In genomic region chr1:25608488-25609178, GRCh38 we compare ENCODE assay signal across 8 cellular contexts. TPM values are rescaled to one million over a fixed set of nuclear protein-coding genes. Genes with fewer than 3 reads are reported as not detected.
A peak's percentile ranks its signal among the peaks of the same experiment; 100 is the strongest.
DNase-seq lines count a peak whose midpoint lies in the region; ATAC-seq and TF ChIP-seq lines count a peak whose summit lies in the region.

No MANE protein-coding gene starts in this region.

- peak; percentile 61 for ATAC-seq in GM18870 (IDR thresholded peaks at IDR 0.05; ENCODE audit: unreplicated experiment)
- ATAC-seq in omental fat pad (ENCODE audit: low FRiP score) = peak; percentile 80
- no peak for ATAC-seq in thoracic aorta (ENCODE audit: insufficient number of reproducible peaks, low FRiP score, low read depth)

- H3K27ac ChIP-seq in SJCRH30 (no peak overlapping the region), thoracic aorta (no peak overlapping the region)

- DNase-seq in AG08395 (ENCODE audit: low spot score) (peak; percentile 86), LoVo (ENCODE audit: low spot score) (peak; percentile 85), SJCRH30 (peak; percentile 87 to 95), foreskin fibroblast (peak; percentile 49 to 85), omental fat pad (ENCODE audit: low spot score) (peak; percentile 87), thoracic aorta (ENCODE audit: low spot score) (peak; percentile 58)
- peak; percentile 76 for DNase-seq in activated effector memory CD4-positive, alpha-beta T cell treated with Interleukin-2 at 50 U/mL for 16 hours

- no peaks in the 10 kb centered on the region for H3K27me3 ChIP-seq in SJCRH30
- H3K27me3 ChIP-seq in thoracic aorta (replicated peaks; ENCODE audit: insufficient read depth) = no peaks in the 10 kb centered on the region

- no peaks in the 10 kb centered on the region for H3K9me3 ChIP-seq in SJCRH30 (replicated peaks)
- no peaks in the 10 kb centered on the region for H3K9me3 ChIP-seq in thoracic aorta

- peak; percentile 77 for TF ChIP-seq CTCF in foreskin fibroblast (IDR thresholded peaks at IDR 0.05; ENCODE audit: low read depth, low read length)
- peak in 2 of 3 donors; percentile 17 to 77 for TF ChIP-seq CTCF in omental fat pad (IDR thresholded peaks at IDR 0.05)
- peak; percentile 70 for TF ChIP-seq CTCF in thoracic aorta (IDR thresholded peaks at IDR 0.05)

- H3K4me1 ChIP-seq in SJCRH30 (peaks cover 33% of the 10 kb centered on the region), thoracic aorta (ENCODE audit: control insufficient read depth in 1 of 2, low read depth in 2 of 2) (peaks cover 0 to 3% of the 10 kb centered on the region in 2 donors)

- H3K4me3 ChIP-seq in SJCRH30 (peak overlapping the region; percentile 28; the same call in 1 of the 2 replicates), foreskin fibroblast (ENCODE audit: low read depth in 1 of 2, low read length in 2 of 2) (no peak overlapping the region), thoracic aorta (peak overlapping the region; percentile 63)

- H3K36me3 ChIP-seq in SJCRH30 (no peaks in the 10 kb centered on the region), thoracic aorta (no peaks in the 10 kb centered on the region)

RNA-seq across cellular contexts. Expression of gene MAN1C1, which starts 8.0 kb away (rescaled TPM):
- total RNA-seq in SJCRH30 (2014; rRNA removed; shearing (Covaris generic)) = 73.9 and 74.6 TPM in 2 replicates
- total RNA-seq in omental fat pad (10 to 100 TPM; 21.0 to 47.4 (median 24.4) TPM), thoracic aorta (10 to 100 TPM; 21.0 to 26.0 TPM)

Comparison
In these comparisons a context has a peak if more than half of its experiments do, and no peak if none do; other contexts are left out.
1. H3K4me3 ChIP-seq: peak in SJCRH30 (single experiment) and thoracic aorta (single experiment); none in foreskin fibroblast (0 of 2).
2. Peak in every context shown above with its lines, with median percentiles within 50 percentile points of each other: DNase-seq and CTCF ChIP-seq.